ENCODE assay signal across 12 cellular contexts in the genomic region with DNA sequence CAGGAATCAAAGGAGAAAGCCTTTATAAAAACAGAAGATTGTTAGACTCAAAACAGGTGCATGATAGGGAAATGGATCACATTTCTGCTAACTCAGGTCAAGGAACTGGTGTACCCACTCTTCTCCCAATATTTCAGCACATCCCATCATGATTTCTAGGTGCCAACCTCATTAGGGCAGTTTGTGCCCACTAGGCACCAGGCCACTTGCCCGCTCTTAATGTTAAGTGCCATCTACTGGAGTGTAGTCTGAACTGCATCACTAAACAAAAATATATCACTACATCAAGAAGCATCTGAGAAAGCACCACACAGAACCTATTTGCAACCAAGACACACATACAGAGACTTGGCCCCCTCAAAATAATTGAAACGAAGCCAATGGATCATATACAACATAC.
DNase-seq lines count a peak whose midpoint lies in the region; ATAC-seq, FAIRE-seq and TF ChIP-seq lines count a peak whose summit lies in the region.
"Had no signal": no experiment of that assay in that cellular context is flagged by ENCODE, and none has a peak within 500 bp of the region (broad histone marks: within the 10 kb centered on the region; RNA-seq: fewer than 3 reads in every experiment).

No MANE protein-coding gene starts in this region.

- no peak overlapping the region for H3K18ac ChIP-seq in neuronal stem cell (ENCODE audit: low read length)

- H3K9me3 ChIP-seq in kidney (ENCODE audit: control insufficient read depth in 1 of 2, low read length in 2 of 2) (no peaks in the 10 kb centered on the region), neuronal stem cell (replicated peaks in 1 of 2; ENCODE audit: control insufficient read depth in 2 of 2, insufficient read depth in 1 of 2, low read depth in 1 of 2, low read length in 2 of 2) (no peaks in the 10 kb centered on the region), Peyer's patch (no peaks in the 10 kb centered on the region)
- H3K9me3 ChIP-seq: prostate gland had no signal

- H2AK5ac ChIP-seq in neuronal stem cell (ENCODE audit: low read depth, low read length) = no peak overlapping the region

- peaks cover 68% of the 10 kb centered on the region for H3K9me3 Mint-ChIP-seq in WTC11

- H3K4me1 Mint-ChIP-seq in WTC11 = peaks cover 4% of the 10 kb centered on the region; the same call in 1 of the 2 replicates

- intact Hi-C loops in kidney (cut with DNase I) = no loop called here

- no peak overlapping the region for H3K9ac ChIP-seq in kidney (ENCODE audit: low read length in 2 of 2)
- no peak overlapping the region for H3K9ac ChIP-seq in neuronal stem cell (ENCODE audit: low read depth, low read length, poor library complexity)

- no peak overlapping the region for H4K8ac ChIP-seq in neuronal stem cell (ENCODE audit: low read depth, low read length)

- no peak overlapping the region for H3K14ac ChIP-seq in neuronal stem cell (ENCODE audit: low read length)

- H3K27me3 ChIP-seq in HL-60 (ENCODE audit: insufficient read depth, poor library complexity, severe bottlenecking) = no peaks in the 10 kb centered on the region
- H3K27me3 ChIP-seq in neuronal stem cell (ENCODE audit: control insufficient read depth in 3 of 3, insufficient read depth in 3 of 3, low read depth in 1 of 3, low read length in 3 of 3) = no peaks in the 10 kb centered on the region
- no peaks in the 10 kb centered on the region for H3K27me3 ChIP-seq in Peyer's patch

- TF ChIP-seq CTCF in GM12864 (IDR thresholded peaks at IDR 0.05; ENCODE audit: low read depth, low read length, missing control alignments) (peak; percentile 33), HL-60 (IDR thresholded peaks at IDR 0.05; ENCODE audit: insufficient read depth, low read length) (peak; percentile 0), WTC11 (IDR thresholded peaks at IDR 0.05) (0 out of 2 replicates have a peak, but pooled peaks have one; percentile 17), kidney (IDR thresholded peaks at IDR 0.05; ENCODE audit: borderline replicate concordance, extremely low read depth, insufficient read depth) (peak; percentile 8), Peyer's patch (IDR thresholded peaks at IDR 0.05) (peak in 3 of 6 experiments; percentile 19 to 30 (median 28))

- DNase-seq in GM12864 (ENCODE audit: low read depth) (no peak), HL-60 (ENCODE audit: low read depth in 1 of 2, low spot score in 1 of 2) (no peak), WTC11 (ENCODE audit: low spot score) (no peak), kidney (no peak), GM19239 (ENCODE audit: insufficient read length, low spot score) (no peak), amniotic stem cell (lab: John Stamatoyannopoulos, UW) (no peak), neuronal stem cell (ENCODE audit: low spot score) (no peak), Peyer's patch (no peak)
- DNase-seq: activated T-cell treated with anti-CD3 and anti-CD28 coated beads, Interleukin-2, amount 50 U/mL, for 4 hours; NCI-H2081 treated with DMSO at 0.1 percent for 48 hours had no signal

- CTCF ChIA-PET in WTC11 (lab: Charles Lee) = no interaction called here

- H2BK12ac ChIP-seq in neuronal stem cell (ENCODE audit: low read length) = no peak overlapping the region

- H2AFZ ChIP-seq in neuronal stem cell (ENCODE audit: low read length) = no peak overlapping the region

- no peak overlapping the region for H2BK15ac ChIP-seq in neuronal stem cell (ENCODE audit: low read length)

- POLR2A ChIA-PET in WTC11 (lab: Charles Lee) = no interaction called here

- H4K91ac ChIP-seq in neuronal stem cell (ENCODE audit: low read depth, low read length, poor library complexity) = no peak overlapping the region

- H3K4ac ChIP-seq in neuronal stem cell (ENCODE audit: low read length) = no peak overlapping the region

- H3K4me1 ChIP-seq in kidney (ENCODE audit: control insufficient read depth in 1 of 2, insufficient read depth in 1 of 2, low read depth in 1 of 2, low read length in 2 of 2) (no peaks in the 10 kb centered on the region), neuronal stem cell (ENCODE audit: control insufficient read depth in 2 of 2, insufficient read depth in 1 of 2, low read depth in 1 of 2, low read length in 2 of 2) (no peaks in the 10 kb centered on the region), Peyer's patch (no peaks in the 10 kb centered on the region)
- H3K4me1 ChIP-seq: prostate gland had no signal

- H3K79me1 ChIP-seq in neuronal stem cell (ENCODE audit: low read depth, low read length) = no peaks in the 10 kb centered on the region

- H3K27ac ChIP-seq in HL-60 (replicated peaks) (no peak overlapping the region), kidney (ENCODE audit: low read depth in 2 of 2, low read length in 2 of 2) (no peak overlapping the region), neuronal stem cell (replicated peaks; ENCODE audit: low read length) (no peak overlapping the region), Peyer's patch (no peak overlapping the region)
- H3K27ac ChIP-seq: prostate gland had no signal

- no peak overlapping the region for H3K4me2 ChIP-seq in neuronal stem cell (ENCODE audit: insufficient read depth, low read length, poor library complexity, severe bottlenecking)

- H2BK5ac ChIP-seq in neuronal stem cell (ENCODE audit: low read length) = no peak overlapping the region

- no peak for TF ChIP-seq POLR2A in Peyer's patch (IDR thresholded peaks at IDR 0.05)

- H2BK120ac ChIP-seq in neuronal stem cell (ENCODE audit: low read depth, low read length) = no peak overlapping the region

- peaks cover 10% of the 10 kb centered on the region for H3K27me3 Mint-ChIP-seq in WTC11 (ENCODE audit: low read depth)

- no peak overlapping the region for H3K27ac Mint-ChIP-seq in WTC11

- H3K36me3 Mint-ChIP-seq in WTC11 = peaks cover 38% of the 10 kb centered on the region

- H3K36me3 ChIP-seq in kidney (ENCODE audit: control insufficient read depth in 1 of 2, insufficient read depth in 2 of 2, low read length in 2 of 2) (no peaks in the 10 kb centered on the region), neuronal stem cell (replicated peaks in 1 of 2; ENCODE audit: control insufficient read depth in 2 of 2, insufficient read depth in 2 of 2, low read length in 2 of 2) (no peaks in the 10 kb centered on the region), Peyer's patch (no peaks in the 10 kb centered on the region)
- H3K36me3 ChIP-seq: prostate gland had no signal

- H3K4me3 Mint-ChIP-seq in WTC11 = no peak overlapping the region
- H3K4me3 Mint-ChIP-seq: activated T-cell treated with anti-CD3 and anti-CD28 coated beads, Interleukin-2, amount 50 U/mL, for 4 hours had no signal

- WGBS in neuronal stem cell (ENCODE audit: extremely low coverage in 2 of 2, insufficient read length in 2 of 2, insufficient replicate concordance in 1 of 2), 2 donors = no CpG with 5 or more reads among the region's 2 CpGs

- FAIRE-seq in kidney (lab: Jason Lieb, UNC) = no peak
- no peak for FAIRE-seq in GM19239 (lab: Jason Lieb, UNC)
- FAIRE-seq: islet of Langerhans had no signal

- H3K23ac ChIP-seq in neuronal stem cell (ENCODE audit: low read depth, low read length, poor library complexity) = no peak overlapping the region

- ATAC-seq in WTC11 = peak; percentile 56; the same call in 1 of the 2 replicates
- ATAC-seq: activated T-cell treated with anti-CD3 and anti-CD28 coated beads, Interleukin-2, amount 50 U/mL, for 4 hours had no signal

- H3K4me3 ChIP-seq in GM12864 (ENCODE audit: low read depth, low read length) (no peak overlapping the region), HL-60 (replicated peaks; ENCODE audit: insufficient read depth, low read length) (no peak overlapping the region), kidney (ENCODE audit: low read length in 2 of 2) (no peak overlapping the region), neuronal stem cell (ENCODE audit: low read length in 2 of 2) (no peak overlapping the region), Peyer's patch (no peak overlapping the region)
- H3K4me3 ChIP-seq: prostate gland had no signal

TF ChIP-seq in WTC11, 78 proteins besides CTCF, POLR2A, EP300 and RAD21:
- TF ChIP-seq KAT7 (CRISPR knock-in tag; IDR thresholded peaks at IDR 0.05; ENCODE audit: borderline replicate concordance) (no peak), SMAD3 (CRISPR knock-in tag; IDR thresholded peaks at IDR 0.05; ENCODE audit: borderline replicate concordance) (no peak)
